13 cellular contexts compared by ENCODE assay signal in the genomic region with DNA sequence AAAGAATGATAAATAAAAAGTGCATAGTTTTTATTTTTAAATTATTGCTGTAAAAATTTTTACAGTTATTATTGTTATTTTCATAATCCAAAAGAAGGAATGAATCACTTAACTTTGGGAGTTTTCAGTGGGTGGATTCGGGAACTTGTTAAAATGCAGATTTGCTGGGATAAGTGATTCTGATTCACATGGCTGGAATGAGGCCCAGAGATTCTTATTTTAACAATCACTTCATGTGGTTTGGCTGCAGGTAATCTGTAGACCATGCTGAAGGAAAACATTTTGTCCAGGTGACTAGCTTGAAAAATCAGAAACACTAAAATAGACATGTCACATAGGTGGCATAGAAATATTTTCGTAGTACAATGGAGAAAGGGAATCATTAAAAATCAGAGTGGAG. TPM values are rescaled to one million over a fixed set of nuclear protein-coding genes. Genes with fewer than 3 reads are reported as not detected.
A peak's percentile ranks its signal among the peaks of the same experiment; 100 is the strongest.
DNase-seq lines count a peak whose midpoint lies in the region; FAIRE-seq and TF ChIP-seq lines count a peak whose summit lies in the region.
"Had no signal": no experiment of that assay in that cellular context is flagged by ENCODE, and none has a peak within 500 bp of the region (broad histone marks: within the 10 kb centered on the region; RNA-seq: fewer than 3 reads in every experiment).

No MANE protein-coding gene starts in this region.

- no peak overlapping the region for H3K4me3 ChIP-seq in bronchial epithelial cell (ENCODE audit: low read depth, low read length)
- H3K4me3 ChIP-seq: spleen had no signal

- peaks cover 2% of the 10 kb centered on the region for H3K36me3 ChIP-seq in bronchial epithelial cell (ENCODE audit: control insufficient read depth, insufficient read depth, low read length)

- in situ Hi-C loops in KBM-7 (cut with MboI; ENCODE audit: low pct_unique_long_range_greater_than_20kb, low sequenced_read_pairs): no loop called here

- DNase-seq in Ammon's horn (ENCODE audit: low spot score) (peak; percentile 15), LoVo (ENCODE audit: low spot score) (peak; percentile 49), bronchial epithelial cell (ENCODE audit: low read depth) (peak; percentile 91), kidney glomerular epithelial cell (lab: John Stamatoyannopoulos, UW) (peak; percentile 42), UCSD-AML1 (lab: John Stamatoyannopoulos, UW; ENCODE audit: unreplicated experiment) (no peak), KBM-7 (no peak), NCI-H2171 treated with DMSO at 0.1 percent for 48 hours (lab: John Stamatoyannopoulos, UW) (no peak)
- DNase-seq in activated CD4-positive, alpha-beta T cell treated with anti-CD3 and anti-CD28 coated beads for 1 hour: no peak
- DNase-seq: activated CD8-positive, alpha-beta memory T cell treated with anti-CD3 and anti-CD28 coated beads, Interleukin-2, amount 50 U/mL, for 4 hours; NCI-H1048; spleen; substantia nigra had no signal

- no peak for TF ChIP-seq CTCF in bronchial epithelial cell (IDR thresholded peaks at IDR 0.05; ENCODE audit: insufficient read depth, low read length, severe bottlenecking)

- FAIRE-seq in bronchial epithelial cell (lab: Jason Lieb, UNC): no peak
- FAIRE-seq: D721Med had no signal

- no peaks in the 10 kb centered on the region for H3K27me3 ChIP-seq in bronchial epithelial cell (ENCODE audit: control insufficient read depth, insufficient read depth, low read length)
- H3K27me3 ChIP-seq: spleen had no signal

RNA-seq across cellular contexts. Expression of gene CROT, which starts 13.9 kb away (rescaled TPM):
- total RNA-seq in bronchial epithelial cell: 12.9 and 16.1 TPM in 2 replicates

Comparison
In these comparisons a context has a peak if more than half of its experiments do, and no peak if none do; other contexts are left out.
1. DNase-seq: peak in Ammon's horn (single experiment), LoVo (single experiment), bronchial epithelial cell (single experiment) and kidney glomerular epithelial cell (single experiment); none in UCSD-AML1 (single experiment), KBM-7 (single experiment), NCI-H2171 treated with DMSO at 0.1 percent for 48 hours (single experiment) and activated CD4-positive, alpha-beta T cell treated with anti-CD3 and anti-CD28 coated beads for 1 hour (single experiment).